ENCODE assay signal across 9 cellular contexts in the genomic region with DNA sequence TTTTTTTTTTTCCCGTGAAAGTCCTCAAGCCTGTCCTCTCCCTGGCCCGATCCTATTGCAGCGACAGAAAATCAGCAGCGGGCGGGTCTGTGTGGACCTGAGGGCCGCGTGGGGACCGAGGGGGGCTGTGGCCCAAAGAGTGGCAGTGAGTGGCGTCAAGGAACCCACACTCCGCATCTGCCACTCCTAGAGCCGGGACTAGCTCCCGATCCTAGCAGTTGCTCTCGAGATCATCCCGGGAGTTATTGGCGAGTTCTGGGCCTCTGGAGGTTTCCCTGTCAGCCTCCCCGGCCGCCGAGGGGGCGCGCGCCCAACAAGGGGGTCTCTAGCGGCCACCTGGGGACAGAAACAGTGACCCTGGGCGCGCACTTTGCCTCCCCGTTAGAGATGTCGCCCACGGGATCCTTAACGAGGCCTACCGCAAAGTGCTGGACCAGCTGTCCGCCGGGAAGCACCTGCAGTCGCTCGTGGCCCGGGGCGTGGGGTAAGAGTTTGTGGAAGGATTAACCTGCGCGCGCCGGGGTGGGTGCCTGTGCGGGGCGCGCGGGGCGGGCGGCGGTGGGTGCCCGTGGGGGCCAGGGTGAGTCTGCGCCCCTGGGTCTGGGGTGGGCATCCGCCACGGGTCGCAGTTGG. TPM values are rescaled to one million over a fixed set of nuclear protein-coding genes. Genes with fewer than 3 reads are reported as not detected.
DNase-seq lines count a peak whose midpoint lies in the region; ATAC-seq and TF ChIP-seq lines count a peak whose summit lies in the region.
"Had no signal": no experiment of that assay in that cellular context is flagged by ENCODE, and none has a peak within 500 bp of the region (broad histone marks: within the 10 kb centered on the region; RNA-seq: fewer than 3 reads in every experiment).

No MANE protein-coding gene starts in this region.

- H3K27ac ChIP-seq in spleen = no peak overlapping the region
- H3K27ac ChIP-seq: VCaP had no signal

- H3K9ac ChIP-seq in iPS-15b (ENCODE audit: low read depth, low read length) = no peak overlapping the region

- intact Hi-C loops in spleen (cut with DNase I; ENCODE audit: low total_unique reads) = no loop called here

- H3K9me3 ChIP-seq in iPS-15b (ENCODE audit: control insufficient read depth, insufficient read depth, low read length) (no peaks in the 10 kb centered on the region), spleen (peaks cover 0 to 3% (median 0%) of the 10 kb centered on the region in 8 donors)

- CTCF ChIA-PET in WTC11 (lab: Charles Lee) = interaction anchor here (1.0 to 2.1 kb wide), 2 partner anchors 54 to 170 kb away, joined by 3 to 7 read pairs; no protein-coding TSS in a partner anchor

- H3K4me3 Mint-ChIP-seq in WTC11 = peak overlapping the region; percentile 73

- H3K4me1 ChIP-seq in iPS-15b (ENCODE audit: control insufficient read depth, insufficient read depth, low read length) (peaks cover 5% of the 10 kb centered on the region), spleen (peaks cover 21 to 53% (median 38%) of the 10 kb centered on the region in 6 donors)

- TF ChIP-seq CTCF in WTC11 (IDR thresholded peaks at IDR 0.05) (no peak), spleen (IDR thresholded peaks at IDR 0.05 in 8 of 11, conservative IDR thresholded peaks at IDR 0.05 in 3 of 11) (no peak)

- no peaks in the 10 kb centered on the region; the same call in 1 of the 2 replicates for H3K36me3 Mint-ChIP-seq in WTC11

- peak; percentile 63 for DNase-seq in H7
- peak; percentile 30 for DNase-seq in WTC11 (ENCODE audit: low spot score)
- DNase-seq in spleen = no peak
- no peak for DNase-seq in LoVo (ENCODE audit: low spot score)
- DNase-seq in NCI-H2029 (lab: John Stamatoyannopoulos, UW) = no peak
- DNase-seq in NAMALWA (ENCODE audit: low spot score) = no peak

- H3K27ac Mint-ChIP-seq in WTC11 = no peak overlapping the region

- H3K4me3 ChIP-seq in H7 (ENCODE audit: insufficient read depth, low read depth, low read length) = peak overlapping the region; percentile 47
- H3K4me3 ChIP-seq in iPS-15b (ENCODE audit: low read depth, low read length) = peak overlapping the region; percentile 66
- H3K4me3 ChIP-seq in spleen = peak overlapping the region; percentile 20 to 69 (median 46)

- peaks cover 100% of the 10 kb centered on the region for H3K27me3 Mint-ChIP-seq in WTC11 (ENCODE audit: low read depth)

- peaks cover 32% of the 10 kb centered on the region for H3K4me1 Mint-ChIP-seq in WTC11

- whole genome bisulfite sequencing in spleen, 5 donors = 4 to 9% (median 4%) methylated on average over 37 to 51 of the region's 51 CpGs

- POLR2A ChIA-PET in WTC11 (lab: Charles Lee) = no interaction called here

- ATAC-seq in WTC11 = no peak

- no peaks in the 10 kb centered on the region for H3K9me3 Mint-ChIP-seq in WTC11

- H3K36me3 ChIP-seq in H7 (replicated peaks; ENCODE audit: control insufficient read depth, insufficient read depth, low read length) = no peaks in the 10 kb centered on the region
- H3K36me3 ChIP-seq in iPS-15b (ENCODE audit: control insufficient read depth, insufficient read depth, low read length) = no peaks in the 10 kb centered on the region
- H3K36me3 ChIP-seq in spleen = no peaks in the 10 kb centered on the region

- H3K27me3 ChIP-seq in H7 (ENCODE audit: control insufficient read depth, insufficient read depth, low read length) = peaks cover 95% of the 10 kb centered on the region
- H3K27me3 ChIP-seq in iPS-15b (ENCODE audit: control insufficient read depth, insufficient read depth, low read length) = peaks cover 99% of the 10 kb centered on the region
- peaks cover 23 to 100% (median 86%) of the 10 kb centered on the region in 7 donors for H3K27me3 ChIP-seq in spleen (replicated peaks in 1 of 7)

- no peak for TF ChIP-seq POLR2A in spleen (IDR thresholded peaks at IDR 0.05)

TF ChIP-seq in WTC11, 78 proteins besides CTCF, POLR2A, EP300 and RAD21:
- TF ChIP-seq, protein P1, sequence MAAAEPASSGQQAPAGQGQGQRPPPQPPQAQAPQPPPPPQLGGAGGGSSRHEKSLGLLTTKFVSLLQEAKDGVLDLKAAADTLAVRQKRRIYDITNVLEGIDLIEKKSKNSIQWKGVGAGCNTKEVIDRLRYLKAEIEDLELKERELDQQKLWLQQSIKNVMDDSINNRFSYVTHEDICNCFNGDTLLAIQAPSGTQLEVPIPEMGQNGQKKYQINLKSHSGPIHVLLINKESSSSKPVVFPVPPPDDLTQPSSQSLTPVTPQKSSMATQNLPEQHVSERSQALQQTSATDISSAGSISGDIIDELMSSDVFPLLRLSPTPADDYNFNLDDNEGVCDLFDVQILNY (CRISPR knock-in tag; IDR thresholded peaks at IDR 0.05) = no peak
- no peak for TF ChIP-seq SP1 (CRISPR knock-in tag; conservative IDR thresholded peaks at IDR 0.05)
- TF ChIP-seq PREB (CRISPR knock-in tag; IDR thresholded peaks at IDR 0.05; ENCODE audit: borderline replicate concordance) = no peak
- no peak for TF ChIP-seq PRRX2 (CRISPR knock-in tag; IDR thresholded peaks at IDR 0.05)
- TF ChIP-seq TEAD4 (CRISPR knock-in tag; IDR thresholded peaks at IDR 0.05) = no peak
- no peak for TF ChIP-seq ZNF671 (CRISPR knock-in tag; IDR thresholded peaks at IDR 0.05)
- TF ChIP-seq, protein P2, sequence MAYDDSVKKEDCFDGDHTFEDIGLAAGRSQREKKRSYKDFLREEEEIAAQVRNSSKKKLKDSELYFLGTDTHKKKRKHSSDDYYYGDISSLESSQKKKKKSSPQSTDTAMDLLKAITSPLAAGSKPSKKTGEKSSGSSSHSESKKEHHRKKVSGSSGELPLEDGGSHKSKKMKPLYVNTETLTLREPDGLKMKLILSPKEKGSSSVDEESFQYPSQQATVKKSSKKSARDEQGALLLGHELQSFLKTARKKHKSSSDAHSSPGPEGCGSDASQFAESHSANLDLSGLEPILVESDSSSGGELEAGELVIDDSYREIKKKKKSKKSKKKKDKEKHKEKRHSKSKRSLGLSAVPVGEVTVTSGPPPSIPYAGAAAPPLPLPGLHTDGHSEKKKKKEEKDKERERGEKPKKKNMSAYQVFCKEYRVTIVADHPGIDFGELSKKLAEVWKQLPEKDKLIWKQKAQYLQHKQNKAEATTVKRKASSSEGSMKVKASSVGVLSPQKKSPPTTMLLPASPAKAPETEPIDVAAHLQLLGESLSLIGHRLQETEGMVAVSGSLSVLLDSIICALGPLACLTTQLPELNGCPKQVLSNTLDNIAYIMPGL (CRISPR knock-in tag; IDR thresholded peaks at IDR 0.05) = 0 out of 2 replicates have a peak, but pooled peaks have one; percentile 19
- no peak for TF ChIP-seq ZNF263 (CRISPR knock-in tag; IDR thresholded peaks at IDR 0.05; ENCODE audit: low read depth)
TF ChIP-seq in WTC11: peak in this region for 1.

RNA-seq across cellular contexts. Expression of gene ADCYAP1, which starts 3.3 kb away (rescaled TPM):
- total RNA-seq in H7 (2014; rRNA removed; shearing (Covaris generic)) = not detected in 2 replicates
- not detected in 3 replicates for total RNA-seq in WTC11 (2021)
- total RNA-seq in spleen = under 1 TPM in 3 of 7 donors, not detected in 4; 0.34 to 0.82 (median 0.51) TPM
- under 1 TPM in 2 of 3 donors, not detected in 1; 0.02 to 0.19 TPM for polyA plus RNA-seq in spleen
- total RNA-seq: myocyte had no signal

Comparison
In these comparisons a context has a peak if more than half of its experiments do, and no peak if none do; other contexts are left out.
1. DNase-seq: peak in H7 (single experiment) and WTC11 (single experiment); none in spleen (single experiment), LoVo (single experiment), NCI-H2029 (single experiment) and NAMALWA (single experiment).
2. Peak in every context shown above with its lines, with median percentiles within 50 percentile points of each other: H3K4me3 ChIP-seq.